ENCODE assay signal across 24 cellular contexts in the genomic region with DNA sequence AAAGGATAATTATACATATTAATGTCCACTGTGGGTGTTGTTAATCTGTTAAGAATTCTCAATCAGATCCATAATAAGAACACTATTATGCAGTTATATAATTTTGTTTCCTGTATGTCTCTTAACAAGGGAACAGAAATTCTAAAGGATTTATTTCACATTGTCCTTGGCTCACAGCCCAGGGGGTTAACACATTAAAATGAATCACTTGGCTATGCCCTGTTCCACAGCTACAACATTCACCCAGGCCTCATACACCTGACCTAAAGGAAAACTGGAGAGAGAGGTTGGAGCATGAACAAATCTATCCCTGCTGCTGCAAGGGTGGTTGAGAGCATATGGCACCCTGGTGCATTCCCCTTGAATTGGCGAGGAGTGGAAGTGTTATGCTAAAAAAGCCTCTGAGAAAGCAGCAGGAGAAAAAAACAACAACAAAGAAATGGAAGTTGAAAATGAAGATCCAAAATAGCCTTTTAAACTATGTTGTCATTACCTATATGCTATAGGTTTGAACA.
"Had no signal": no experiment of that assay in that cellular context is flagged by ENCODE, and none has a peak within 500 bp of the region (broad histone marks: within the 10 kb centered on the region; RNA-seq: fewer than 3 reads in every experiment).

No MANE protein-coding gene starts in this region.

- H3K27me3 Mint-ChIP-seq: stimulated activated naive B cell treated with anti-CD40 and anti-IgM and Interleukin-4, amounts not matched to agents 10 μg/mL and 1 μg/mL and 100 μg/mL, for 72 hours; stimulated activated naive CD8-positive, alpha-beta T cell treated with anti-CD3 and anti-CD28 coated beads, Interleukin-15, Interleukin-2, amounts not matched to agents 100 ng/mL and 50 ng/mL, for 24 hours had no signal

- H3K4me3 ChIP-seq: dorsolateral prefrontal cortex, gastrocnemius medialis, left lung, psoas muscle, skin epidermis, thoracic aorta, tibial nerve, upper lobe of right lung, uterus had no signal

- ATAC-seq: esophagus mucosa; gastrocnemius medialis; left cardiac atrium; left lung; naive thymus-derived CD8-positive, alpha-beta T cell; psoas muscle; right cardiac atrium; stimulated activated naive B cell treated with anti-CD40 and anti-IgM and Interleukin-4, amounts not matched to agents 10 μg/mL and 1 μg/mL and 100 μg/mL, for 72 hours; upper lobe of right lung had no signal

- H3K36me3 Mint-ChIP-seq: stimulated activated naive B cell treated with anti-CD40 and anti-IgM and Interleukin-4, amounts not matched to agents 10 μg/mL and 1 μg/mL and 100 μg/mL, for 72 hours had no signal

- H3K27me3 ChIP-seq: dorsolateral prefrontal cortex, gastrocnemius medialis, left lung, tibial nerve, upper lobe of right lung, uterus had no signal

- H3K4me1 ChIP-seq: gastrocnemius medialis, left lung, psoas muscle, tibial nerve, upper lobe of right lung, uterus had no signal

- DNase-seq: dorsolateral prefrontal cortex; effector CD4-positive, alpha-beta T cell; gastrocnemius medialis; head of caudate nucleus; left cardiac atrium; left lung; mesendoderm; midbrain; naive thymus-derived CD8-positive, alpha-beta T cell; nephron progenitor cell; nucleus accumbens; psoas muscle; right cardiac atrium; stimulated activated CD4-positive, alpha-beta T cell treated with anti-CD3 and anti-CD28 coated beads, Interleukin-15, amount 100 ng/mL, for 24 hours; stimulated activated CD4-positive, alpha-beta T cell treated with anti-CD3 and anti-CD28 coated beads, Interleukin-2, amount 100 ng/mL, for 48 hours; stimulated activated naive B cell treated with anti-CD40 and anti-IgM and Interleukin-4, amounts not matched to agents 10 μg/mL and 1 μg/mL and 100 μg/mL, for 72 hours; upper lobe of right lung; uterus had no signal

- H3K4me1 Mint-ChIP-seq: naive thymus-derived CD8-positive, alpha-beta T cell; nephron progenitor cell; stimulated activated naive B cell treated with anti-CD40 and anti-IgM and Interleukin-4, amounts not matched to agents 10 μg/mL and 1 μg/mL and 100 μg/mL, for 72 hours had no signal

- H3K36me3 ChIP-seq: gastrocnemius medialis, left lung, thoracic aorta, tibial nerve, upper lobe of right lung, uterus had no signal

- H3K9me3 ChIP-seq: gastrocnemius medialis, psoas muscle, uterus had no signal

- H3K4me3 Mint-ChIP-seq: naive thymus-derived CD8-positive, alpha-beta T cell; nephron progenitor cell; stimulated activated naive B cell treated with anti-CD40 and anti-IgM and Interleukin-4, amounts not matched to agents 10 μg/mL and 1 μg/mL and 100 μg/mL, for 72 hours; stimulated activated naive CD8-positive, alpha-beta T cell treated with anti-CD3 and anti-CD28 coated beads, Interleukin-15, Interleukin-2, amounts not matched to agents 100 ng/mL and 50 ng/mL, for 24 hours had no signal

- H3K27ac ChIP-seq: dorsolateral prefrontal cortex, epithelial cell of prostate, gastrocnemius medialis, left lung, psoas muscle, skin epidermis, thoracic aorta, tibial nerve, upper lobe of right lung, uterus had no signal

- H3K27ac Mint-ChIP-seq: naive thymus-derived CD8-positive, alpha-beta T cell; nephron progenitor cell; stimulated activated naive B cell treated with anti-CD40 and anti-IgM and Interleukin-4, amounts not matched to agents 10 μg/mL and 1 μg/mL and 100 μg/mL, for 72 hours; stimulated activated naive CD8-positive, alpha-beta T cell treated with anti-CD3 and anti-CD28 coated beads, Interleukin-15, Interleukin-2, amounts not matched to agents 100 ng/mL and 50 ng/mL, for 24 hours had no signal
